ENCODE assay signal across 9 cellular contexts in the genomic region with DNA sequence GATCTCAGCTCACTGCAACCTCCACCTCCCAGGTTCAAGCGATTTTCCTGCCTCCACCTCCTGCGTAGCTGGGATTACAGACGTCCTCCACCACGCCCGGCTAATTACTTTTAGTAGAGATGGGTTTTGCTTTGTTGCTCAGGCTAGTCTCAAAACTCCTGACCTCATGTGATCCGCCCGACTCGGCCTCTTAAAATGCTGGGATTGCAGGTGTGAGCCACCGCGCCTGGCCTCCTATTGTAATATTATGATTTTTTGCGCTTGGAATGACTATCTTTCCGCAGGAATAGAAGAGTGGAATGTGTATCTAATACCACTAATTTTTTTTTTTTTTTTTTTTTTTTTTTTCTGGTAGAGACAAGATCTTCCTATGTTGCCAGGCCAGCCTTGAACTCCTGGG. TPM values are rescaled to one million over a fixed set of nuclear protein-coding genes. Genes with fewer than 3 reads are reported as not detected.
A peak's percentile ranks its signal among the peaks of the same experiment; 100 is the strongest.
DNase-seq lines count a peak whose midpoint lies in the region; ATAC-seq lines count a peak whose summit lies in the region.
"Had no signal": no experiment of that assay in that cellular context is flagged by ENCODE, and none has a peak within 500 bp of the region (broad histone marks: within the 10 kb centered on the region; RNA-seq: fewer than 3 reads in every experiment).

No MANE protein-coding gene starts in this region.

- CTCF ChIA-PET in activated CD4-positive, alpha-beta memory T cell treated with anti-CD3 and anti-CD28 coated beads, Interleukin-2, amount 10 ng/mL, durations not matched to agents 7 days and 5 days (lab: Charles Lee): interaction anchor here (0.6 to 3.0 kb wide), 13 partner anchors 12 to 1325 kb away, joined by 3 to 33 read pairs (median 4); a partner anchor contains a TSS

- DNase-seq in T-helper 1 cell: no peak
- no peak for DNase-seq in activated CD4-positive, alpha-beta memory T cell treated with anti-CD3 and anti-CD28 coated beads, Interleukin-2, amount 10 ng/mL, durations not matched to agents 7 days and 5 days
- DNase-seq in stimulated activated naive B cell treated with anti-CD40 and anti-IgM and Interleukin-4, amounts not matched to agents 10 μg/mL and 1 μg/mL and 100 μg/mL, for 72 hours: no peak
- DNase-seq in 8988T: no peak
- no peak for DNase-seq in cortex of kidney (lab: John Stamatoyannopoulos, UW)
- DNase-seq in NCI-H226: no peak
- DNase-seq: NCI-H2081 had no signal

- peaks cover 8% of the 10 kb centered on the region for H3K36me3 Mint-ChIP-seq in T-helper 1 cell treated with Interleukin-12 subunit alpha and Interleukin-12 subunit beta and Interleukin-4 antibody, amounts not matched to agents 30 μg/mL and 1 μg/mL, for 36 hours (ENCODE audit: low read depth)
- H3K36me3 Mint-ChIP-seq in activated CD4-positive, alpha-beta memory T cell treated with anti-CD3 and anti-CD28 coated beads, Interleukin-2, amount 10 ng/mL, durations not matched to agents 7 days and 5 days (ENCODE audit: low read depth): peaks cover 19% of the 10 kb centered on the region
- H3K36me3 Mint-ChIP-seq in stimulated activated naive B cell treated with anti-CD40 and anti-IgM and Interleukin-4, amounts not matched to agents 10 μg/mL and 1 μg/mL and 100 μg/mL, for 72 hours: peaks cover 16 to 31% of the 10 kb centered on the region in 2 donors

- no peaks in the 10 kb centered on the region for H3K27me3 Mint-ChIP-seq in T-helper 1 cell treated with Interleukin-12 subunit alpha and Interleukin-12 subunit beta and Interleukin-4 antibody, amounts not matched to agents 30 μg/mL and 1 μg/mL, for 36 hours (ENCODE audit: low read depth)
- no peaks in the 10 kb centered on the region for H3K27me3 Mint-ChIP-seq in activated CD4-positive, alpha-beta memory T cell treated with anti-CD3 and anti-CD28 coated beads, Interleukin-2, amount 10 ng/mL, durations not matched to agents 7 days and 5 days
- no peaks in the 10 kb centered on the region for H3K27me3 Mint-ChIP-seq in stimulated activated naive B cell treated with anti-CD40 and anti-IgM and Interleukin-4, amounts not matched to agents 10 μg/mL and 1 μg/mL and 100 μg/mL, for 72 hours

- no peaks in the 10 kb centered on the region for H3K4me1 ChIP-seq in iPS-20b (ENCODE audit: insufficient read depth, low read length)

- POLR2A ChIA-PET in activated CD4-positive, alpha-beta memory T cell treated with anti-CD3 and anti-CD28 coated beads, Interleukin-2, amount 10 ng/mL, durations not matched to agents 7 days and 5 days (lab: Charles Lee): interaction anchor here (1.0 to 5.1 kb wide), 10 partner anchors 9 to 631 kb away, joined by 3 to 56 read pairs (median 5); a partner anchor contains a TSS

- H3K27ac ChIP-seq in iPS-20b (ENCODE audit: low read length): no peak overlapping the region

- H3K9me3 ChIP-seq in iPS-20b (ENCODE audit: insufficient read depth, low read depth, low read length): no peaks in the 10 kb centered on the region

- no peak overlapping the region for H3K27ac Mint-ChIP-seq in T-helper 1 cell treated with Interleukin-12 subunit alpha and Interleukin-12 subunit beta and Interleukin-4 antibody, amounts not matched to agents 30 μg/mL and 1 μg/mL, for 36 hours
- H3K27ac Mint-ChIP-seq in activated CD4-positive, alpha-beta memory T cell treated with anti-CD3 and anti-CD28 coated beads, Interleukin-2, amount 10 ng/mL, durations not matched to agents 7 days and 5 days: peak overlapping the region; percentile 21
- peak overlapping the region; percentile 72 for H3K27ac Mint-ChIP-seq in stimulated activated naive B cell treated with anti-CD40 and anti-IgM and Interleukin-4, amounts not matched to agents 10 μg/mL and 1 μg/mL and 100 μg/mL, for 72 hours

- H3K9ac ChIP-seq in iPS-20b (ENCODE audit: low read depth, low read length): no peak overlapping the region

- no peaks in the 10 kb centered on the region for H3K27me3 ChIP-seq in iPS-20b (ENCODE audit: insufficient read depth, low read length)

- ATAC-seq in stimulated activated naive B cell treated with anti-CD40 and anti-IgM and Interleukin-4, amounts not matched to agents 10 μg/mL and 1 μg/mL and 100 μg/mL, for 72 hours (replicated peaks): no peak

- no peaks in the 10 kb centered on the region for H3K9me3 Mint-ChIP-seq in T-helper 1 cell treated with Interleukin-12 subunit alpha and Interleukin-12 subunit beta and Interleukin-4 antibody, amounts not matched to agents 30 μg/mL and 1 μg/mL, for 36 hours
- H3K9me3 Mint-ChIP-seq in activated CD4-positive, alpha-beta memory T cell treated with anti-CD3 and anti-CD28 coated beads, Interleukin-2, amount 10 ng/mL, durations not matched to agents 7 days and 5 days: no peaks in the 10 kb centered on the region
- H3K9me3 Mint-ChIP-seq in stimulated activated naive B cell treated with anti-CD40 and anti-IgM and Interleukin-4, amounts not matched to agents 10 μg/mL and 1 μg/mL and 100 μg/mL, for 72 hours: no peaks in the 10 kb centered on the region

- peak overlapping the region; percentile 61 for H3K4me3 Mint-ChIP-seq in T-helper 1 cell treated with Interleukin-12 subunit alpha and Interleukin-12 subunit beta and Interleukin-4 antibody, amounts not matched to agents 30 μg/mL and 1 μg/mL, for 36 hours
- peak overlapping the region; percentile 77 for H3K4me3 Mint-ChIP-seq in activated CD4-positive, alpha-beta memory T cell treated with anti-CD3 and anti-CD28 coated beads, Interleukin-2, amount 10 ng/mL, durations not matched to agents 7 days and 5 days
- H3K4me3 Mint-ChIP-seq in stimulated activated naive B cell treated with anti-CD40 and anti-IgM and Interleukin-4, amounts not matched to agents 10 μg/mL and 1 μg/mL and 100 μg/mL, for 72 hours: peak overlapping the region; percentile 91 to 98

- H3K4me1 Mint-ChIP-seq in T-helper 1 cell treated with Interleukin-12 subunit alpha and Interleukin-12 subunit beta and Interleukin-4 antibody, amounts not matched to agents 30 μg/mL and 1 μg/mL, for 36 hours (ENCODE audit: low read depth): peaks cover 23% of the 10 kb centered on the region
- H3K4me1 Mint-ChIP-seq in activated CD4-positive, alpha-beta memory T cell treated with anti-CD3 and anti-CD28 coated beads, Interleukin-2, amount 10 ng/mL, durations not matched to agents 7 days and 5 days: peaks cover 36% of the 10 kb centered on the region
- H3K4me1 Mint-ChIP-seq in stimulated activated naive B cell treated with anti-CD40 and anti-IgM and Interleukin-4, amounts not matched to agents 10 μg/mL and 1 μg/mL and 100 μg/mL, for 72 hours: peaks cover 21 to 53% of the 10 kb centered on the region in 2 donors

- H3K4me3 ChIP-seq in iPS-20b (ENCODE audit: low read length): 0 out of 2 replicates have a peak overlapping the region, but pooled peaks have one; percentile 97

- no peaks in the 10 kb centered on the region for H3K36me3 ChIP-seq in iPS-20b (ENCODE audit: insufficient read depth, low read depth, low read length)

RNA-seq across cellular contexts. Expression of a gene that starts 1.8 kb away (rescaled TPM):
- 10 to 100 TPM; 38.2 to 45.7 TPM for total RNA-seq in activated CD4-positive, alpha-beta memory T cell treated with anti-CD3 and anti-CD28 coated beads, Interleukin-2, amount 10 ng/mL, durations not matched to agents 7 days and 5 days
